In genomic region chr22:48398181-48398905, GRCh38 we compare ENCODE assay signal across 18 cellular contexts.
"Had no signal": no experiment of that assay in that cellular context is flagged by ENCODE, and none has a peak within 500 bp of the region (broad histone marks: within the 10 kb centered on the region; RNA-seq: fewer than 3 reads in every experiment).

No MANE protein-coding gene starts in this region.

- H3K36me3 ChIP-seq: neutrophil, prostate gland, spleen, suprapubic skin, transverse colon, upper lobe of right lung, vagina had no signal

- H3K27me3 ChIP-seq: neutrophil, transverse colon, upper lobe of right lung, vagina had no signal

- DNase-seq: dermis blood vessel endothelial cell; effector memory CD8-positive, alpha-beta T cell; erythroblast; naive thymus-derived CD8-positive, alpha-beta T cell; nephron progenitor cell; right cardiac atrium; spleen; stimulated activated naive CD4-positive, alpha-beta T cell; stimulated activated naive CD8-positive, alpha-beta T cell treated with anti-CD3 and anti-CD28 coated beads, Interleukin-15, amount 100 ng/mL, for 72 hours; transverse colon; upper lobe of right lung had no signal

- ATAC-seq: effector memory CD8-positive, alpha-beta T cell; naive thymus-derived CD8-positive, alpha-beta T cell; right cardiac atrium; stimulated activated naive CD8-positive, alpha-beta T cell treated with anti-CD3 and anti-CD28 coated beads, Interleukin-15, amount 100 ng/mL, for 72 hours; upper lobe of right lung had no signal

- H3K9me3 ChIP-seq: neutrophil, prostate gland, spleen, suprapubic skin, transverse colon, upper lobe of right lung, vagina had no signal

- H3K4me1 ChIP-seq: prostate gland, spleen, suprapubic skin, transverse colon, upper lobe of right lung, vagina had no signal

- H3K27ac ChIP-seq: coronary artery, neutrophil, prostate gland, skin epidermis, spleen, suprapubic skin, transverse colon, upper lobe of right lung, vagina had no signal

- H3K4me3 ChIP-seq: coronary artery, lung, prostate gland, skin epidermis, spleen, suprapubic skin, transverse colon, upper lobe of right lung, vagina had no signal
